In the genomic region with DNA sequence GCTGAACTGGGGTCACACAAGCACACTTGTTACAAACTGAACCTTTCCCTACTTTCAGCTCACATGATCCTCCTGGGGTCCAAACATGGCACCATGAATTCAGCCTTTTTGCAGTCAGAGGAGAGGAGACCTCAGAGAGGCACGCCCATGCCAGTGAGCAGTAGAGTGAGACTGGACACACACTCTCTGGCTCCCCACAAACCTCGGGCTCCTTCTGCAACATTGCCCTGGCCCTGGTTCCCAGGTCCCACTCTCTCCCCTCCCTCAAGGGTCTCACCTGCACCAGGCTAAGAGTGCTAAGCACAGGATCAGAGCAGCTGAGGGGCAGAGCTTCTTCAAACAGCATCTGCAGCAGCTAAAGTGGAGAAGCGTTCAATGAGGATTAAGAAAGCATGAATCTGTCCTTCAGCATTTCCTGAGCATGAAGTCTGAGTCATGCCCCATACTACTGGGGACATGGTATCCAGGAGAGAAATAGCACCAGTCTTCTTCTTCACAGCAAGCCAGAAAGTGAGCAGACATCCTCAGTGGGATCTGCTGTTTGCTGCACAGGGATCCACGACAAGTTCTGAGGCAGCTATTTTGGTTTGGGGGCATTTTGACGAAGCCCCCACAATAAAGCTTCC, we compare ENCODE assay signal across 10 cellular contexts. TPM values are rescaled to one million over a fixed set of nuclear protein-coding genes. Genes with fewer than 3 reads are reported as not detected.
A peak's percentile ranks its signal among the peaks of the same experiment; 100 is the strongest.
DNase-seq lines count a peak whose midpoint lies in the region; ATAC-seq, FAIRE-seq and TF ChIP-seq lines count a peak whose summit lies in the region.
"Had no signal": no experiment of that assay in that cellular context is flagged by ENCODE, and none has a peak within 500 bp of the region (broad histone marks: within the 10 kb centered on the region; RNA-seq: fewer than 3 reads in every experiment).

No MANE protein-coding gene starts in this region.

- no peak overlapping the region for H3K9ac ChIP-seq in astrocyte (ENCODE audit: low read length)

- TF ChIP-seq CTCF in astrocyte (IDR thresholded peaks at IDR 0.05; ENCODE audit: insufficient read depth, low read depth, low read length), result no peak
- no peak for TF ChIP-seq CTCF in neutrophil (IDR thresholded peaks at IDR 0.05)

- no peaks in the 10 kb centered on the region for H4K20me1 ChIP-seq in astrocyte (ENCODE audit: insufficient read depth, low read length)

- H3K27ac Mint-ChIP-seq in astrocyte (ENCODE audit: unreplicated experiment), result no peak overlapping the region
- H3K27ac Mint-ChIP-seq: activated naive CD8-positive, alpha-beta T cell treated with anti-CD3 and anti-CD28 coated beads, Interleukin-2, amount 10 ng/mL, durations not matched to agents 7 days and 5 days; stimulated activated naive CD8-positive, alpha-beta T cell treated with anti-CD3 and anti-CD28 coated beads, Interleukin-15, Interleukin-2, amounts not matched to agents 100 ng/mL and 50 ng/mL, for 24 hours had no signal

- no peaks in the 10 kb centered on the region for H3K9me3 Mint-ChIP-seq in astrocyte (ENCODE audit: unreplicated experiment)
- H3K9me3 Mint-ChIP-seq: activated naive CD8-positive, alpha-beta T cell treated with anti-CD3 and anti-CD28 coated beads, Interleukin-2, amount 10 ng/mL, durations not matched to agents 7 days and 5 days; stimulated activated naive CD8-positive, alpha-beta T cell treated with anti-CD3 and anti-CD28 coated beads, Interleukin-15, Interleukin-2, amounts not matched to agents 100 ng/mL and 50 ng/mL, for 24 hours had no signal

- H3K4me2 ChIP-seq in astrocyte (ENCODE audit: low read length), result peak overlapping the region; percentile 27

- H3K4me3 ChIP-seq in astrocyte (ENCODE audit: insufficient read depth, low read depth, low read length) (no peak overlapping the region), neutrophil (ENCODE audit: low read depth in 1 of 2, low read length in 1 of 2) (peak overlapping the region; percentile 59 to 66)

- ATAC-seq in HG02588 (IDR thresholded peaks at IDR 0.05; ENCODE audit: unreplicated experiment) (no peak), HG03521 (IDR thresholded peaks at IDR 0.05; ENCODE audit: unreplicated experiment) (no peak)

- H3K4me1 Mint-ChIP-seq in astrocyte (ENCODE audit: low read depth, unreplicated experiment), result peaks cover 23% of the 10 kb centered on the region
- H3K4me1 Mint-ChIP-seq: activated naive CD8-positive, alpha-beta T cell treated with anti-CD3 and anti-CD28 coated beads, Interleukin-2, amount 10 ng/mL, durations not matched to agents 7 days and 5 days had no signal

- no peak for FAIRE-seq in HTR-8/SVneo (lab: Jason Lieb, UNC)
- FAIRE-seq in astrocyte (lab: Jason Lieb, UNC), result peak; percentile 45

- DNase-seq in HTR-8/SVneo (ENCODE audit: insufficient read length, low spot score), result peak; percentile 43
- no peak for DNase-seq in astrocyte (ENCODE audit: low read depth)
- no peak for DNase-seq in NCI-H146 treated with DMSO at 0.1 percent for 48 hours (lab: John Stamatoyannopoulos, UW; ENCODE audit: unreplicated experiment)
- DNase-seq: activated CD4-positive, CD25-positive, alpha-beta regulatory T cell treated with anti-CD3 and anti-CD28 coated beads, Interleukin-2, amount 50 U/mL, for 72 hours; activated naive CD8-positive, alpha-beta T cell treated with anti-CD3 and anti-CD28 coated beads, Interleukin-2, amount 10 ng/mL, durations not matched to agents 7 days and 5 days; OCI-M1 had no signal

- H3K36me3 ChIP-seq in astrocyte (ENCODE audit: insufficient read depth, low read length) (no peaks in the 10 kb centered on the region), neutrophil (no peaks in the 10 kb centered on the region)

- H3K4me3 Mint-ChIP-seq in astrocyte (ENCODE audit: unreplicated experiment), result no peak overlapping the region
- H3K4me3 Mint-ChIP-seq: activated naive CD8-positive, alpha-beta T cell treated with anti-CD3 and anti-CD28 coated beads, Interleukin-2, amount 10 ng/mL, durations not matched to agents 7 days and 5 days; stimulated activated naive CD8-positive, alpha-beta T cell treated with anti-CD3 and anti-CD28 coated beads, Interleukin-15, Interleukin-2, amounts not matched to agents 100 ng/mL and 50 ng/mL, for 24 hours had no signal

- H3K27ac ChIP-seq in astrocyte (ENCODE audit: low read depth, low read length) (no peak overlapping the region), neutrophil (peak overlapping the region; percentile 95)

- H3K27me3 ChIP-seq in astrocyte (ENCODE audit: insufficient read depth, low read length), result peaks cover 13% of the 10 kb centered on the region
- no peaks in the 10 kb centered on the region for H3K27me3 ChIP-seq in neutrophil

- H3K9me3 ChIP-seq in astrocyte (ENCODE audit: insufficient read depth, low read depth, low read length), result no peaks in the 10 kb centered on the region
- no peaks in the 10 kb centered on the region for H3K9me3 ChIP-seq in neutrophil

- H3K79me2 ChIP-seq in astrocyte (ENCODE audit: insufficient read depth, low read length), result no peaks in the 10 kb centered on the region

- peaks cover 7% of the 10 kb centered on the region for H3K27me3 Mint-ChIP-seq in astrocyte (ENCODE audit: low read depth, unreplicated experiment)
- H3K27me3 Mint-ChIP-seq: stimulated activated naive CD8-positive, alpha-beta T cell treated with anti-CD3 and anti-CD28 coated beads, Interleukin-15, Interleukin-2, amounts not matched to agents 100 ng/mL and 50 ng/mL, for 24 hours had no signal

- H3K4me1 ChIP-seq in astrocyte (ENCODE audit: insufficient read depth, low read length), result peaks cover 7% of the 10 kb centered on the region
- peaks cover 89 to 91% of the 10 kb centered on the region in 2 experiments for H3K4me1 ChIP-seq in neutrophil (ENCODE audit: control insufficient read depth in 1 of 2, insufficient read depth in 1 of 2, low read depth in 1 of 2, low read length in 1 of 2)

- no peak overlapping the region for H2AFZ ChIP-seq in astrocyte (ENCODE audit: low read depth, low read length)

- H3K36me3 Mint-ChIP-seq in astrocyte (ENCODE audit: low read depth, unreplicated experiment), result no peaks in the 10 kb centered on the region
- H3K36me3 Mint-ChIP-seq: activated naive CD8-positive, alpha-beta T cell treated with anti-CD3 and anti-CD28 coated beads, Interleukin-2, amount 10 ng/mL, durations not matched to agents 7 days and 5 days had no signal

RNA-seq across cellular contexts. Expression of a gene that starts 27.2 kb away (rescaled TPM):
- total RNA-seq in astrocyte, result 59.9 and 61.8 TPM in 2 replicates

RNA-seq across cellular contexts. Expression of a gene that starts 27.5 kb away (rescaled TPM):
- 20.4 and 21.1 TPM in 2 replicates for total RNA-seq in astrocyte

RNA-seq across cellular contexts. Expression of a gene that starts 34.6 kb away (rescaled TPM):
- 71.3 and 72.4 TPM in 2 replicates for total RNA-seq in astrocyte

RNA-seq across cellular contexts. Expression of a gene that starts 41.1 kb away (rescaled TPM):
- total RNA-seq in astrocyte, result 0.16 and 0.34 TPM in 2 replicates

RNA-seq across cellular contexts. Expression of a gene that starts 44.4 kb away (rescaled TPM):
- total RNA-seq in astrocyte, result 2.4 and 3.6 TPM in 2 replicates
